ENCODE assay signal across 1 cellular context in genomic region chr2:230457073-230457768, GRCh38.
TF ChIP-seq lines count a peak whose summit lies in the region.

No MANE protein-coding gene starts in this region.

TF ChIP-seq in GM12878, 131 proteins besides CTCF, POLR2A, EP300 and RAD21 (continued from another document):
- TF ChIP-seq ZNF592 (IDR thresholded peaks at IDR 0.05) (no peak), POLR2AphosphoS5 (IDR thresholded peaks at IDR 0.05; ENCODE audit: low read length) (peak; percentile 72), ETV6 (conservative IDR thresholded peaks at IDR 0.05 in 1 of 2, IDR thresholded peaks at IDR 0.05 in 1 of 2; ENCODE audit: borderline replicate concordance in 1 of 2, low read depth in 1 of 2) (0 out of 4 replicates have a peak, but pooled peaks of 1 of the 2 experiments have one; percentile 28), SMAD5 (IDR thresholded peaks at IDR 0.05; ENCODE audit: low read depth) (no peak), RUNX3 (IDR thresholded peaks at IDR 0.05; ENCODE audit: low read length) (peak; percentile 57), SPI1 (IDR thresholded peaks at IDR 0.05; ENCODE audit: borderline replicate concordance, insufficient read depth, low read depth, low read length) (peak; percentile 24; the same call in 1 of the 2 replicates), USF2 (IDR thresholded peaks at IDR 0.05; ENCODE audit: borderline replicate concordance, low read depth, low read length) (no peak), RB1 (IDR thresholded peaks at IDR 0.05; ENCODE audit: borderline replicate concordance) (no peak), YY1 (IDR thresholded peaks at IDR 0.05; ENCODE audit: low read depth, low read length) (no peak), TARDBP (IDR thresholded peaks at IDR 0.05; ENCODE audit: borderline replicate concordance) (no peak), STAT3 (IDR thresholded peaks at IDR 0.05; ENCODE audit: low read depth, low read length) (no peak), NR2C2 (IDR thresholded peaks at IDR 0.05; ENCODE audit: borderline replicate concordance, control insufficient read depth, insufficient read length, low read depth) (peak; percentile 14)
